8 cellular contexts compared by ENCODE assay signal in the genomic region with DNA sequence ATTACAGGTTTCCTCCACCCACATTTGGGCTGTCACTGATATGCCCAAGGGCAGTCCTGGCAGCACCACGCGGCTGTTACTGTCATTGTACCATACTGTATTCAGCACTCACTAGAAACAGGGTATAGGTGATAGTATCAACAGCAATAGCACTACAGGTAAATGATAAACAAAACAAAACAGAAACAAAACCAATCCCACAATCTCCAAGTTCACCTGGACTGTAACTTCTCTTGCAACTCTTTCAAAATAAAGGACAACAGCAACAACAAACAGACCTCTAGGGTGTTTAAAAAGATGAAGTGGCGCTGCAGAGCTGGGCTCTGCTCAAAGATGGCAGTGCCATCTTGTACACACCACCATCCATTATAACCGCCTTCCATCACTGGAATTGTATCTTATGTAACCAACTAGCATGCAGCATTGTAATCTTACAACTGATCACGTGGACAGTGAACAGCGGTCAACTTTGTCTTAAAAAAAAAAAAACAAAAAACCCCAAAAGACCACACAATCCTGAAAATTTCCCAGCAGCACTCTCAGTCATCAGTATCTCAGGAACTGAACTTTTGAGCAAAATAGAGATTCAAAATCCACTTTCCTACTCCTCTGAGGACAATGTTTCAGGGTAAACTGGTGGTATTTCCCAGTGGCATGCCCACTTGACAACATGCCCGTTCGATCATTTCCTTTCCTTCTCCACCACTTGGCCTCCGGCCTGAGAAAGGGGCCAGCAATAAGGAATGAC. TPM values are rescaled to one million over a fixed set of nuclear protein-coding genes. Genes with fewer than 3 reads are reported as not detected.
DNase-seq lines count a peak whose midpoint lies in the region; ATAC-seq and TF ChIP-seq lines count a peak whose summit lies in the region.

No MANE protein-coding gene starts in this region.

- peaks cover 29% of the 10 kb centered on the region for H3K4me1 ChIP-seq in RWPE2 (ENCODE audit: insufficient read depth, poor library complexity, severe bottlenecking)
- peaks cover 32% of the 10 kb centered on the region for H3K4me1 ChIP-seq in body of pancreas

- ATAC-seq in RWPE2 (ENCODE audit: low read depth) (no peak), body of pancreas (no peak), HG02763 (IDR thresholded peaks at IDR 0.05; ENCODE audit: unreplicated experiment) (no peak)

- DNase-seq in HUDEP-2 (lab: John Stamatoyannopoulos, UW; ENCODE audit: unreplicated experiment in 76 of 76) (peak in 68 of 76 experiments; percentile 22 to 79 (median 53)), RWPE2 (ENCODE audit: low spot score) (no peak), body of pancreas (peak; percentile 56 to 80 (median 70)), kidney tubule cell (ENCODE audit: low spot score) (peak; percentile 60), HuH-7.5 (ENCODE audit: low spot score) (no peak)
- DNase-seq in stimulated activated CD8-positive, alpha-beta memory T cell treated with anti-CD3 and anti-CD28 coated beads, Interleukin-4, amount 100 ng/mL, for 48 hours = peak; percentile 48

- H3K9me3 ChIP-seq in RWPE2 (ENCODE audit: severe bottlenecking) = no peaks in the 10 kb centered on the region
- no peaks in the 10 kb centered on the region for H3K9me3 ChIP-seq in body of pancreas

- peak in 2 of 3 donors; percentile 48 to 65 for TF ChIP-seq POLR2A in body of pancreas (IDR thresholded peaks at IDR 0.05)

- 0% methylated on average over 9 of the region's 9 CpGs for whole genome bisulfite sequencing in body of pancreas, 2 donors

- H3K27me3 ChIP-seq in RWPE2 (ENCODE audit: insufficient read depth, poor library complexity, severe bottlenecking) (no peaks in the 10 kb centered on the region), body of pancreas (no peaks in the 10 kb centered on the region)

- H3K4me3 ChIP-seq in RWPE2 (ENCODE audit: severe bottlenecking) (peak overlapping the region; percentile 63), body of pancreas (peak overlapping the region; percentile 18 to 61)

- peaks cover 69% of the 10 kb centered on the region for H3K36me3 ChIP-seq in RWPE2 (ENCODE audit: low read depth)
- peaks cover 3 to 4% of the 10 kb centered on the region in 2 donors for H3K36me3 ChIP-seq in body of pancreas (replicated peaks in 1 of 2; ENCODE audit: insufficient read depth in 1 of 2, low read depth in 2 of 2)

- intact Hi-C loops in body of pancreas (cut with DNase I) = no loop called here

- H3K27ac ChIP-seq in C4-2B (peak overlapping the region; percentile 98; the same call in 1 of the 2 replicates), RWPE2 (ENCODE audit: poor library complexity, severe bottlenecking) (peak overlapping the region; percentile 98), body of pancreas (peak overlapping the region; percentile 71 to 100 (median 100))

- TF ChIP-seq CTCF in C4-2B (conservative IDR thresholded peaks at IDR 0.05) (peak; percentile 19), RWPE2 (IDR thresholded peaks at IDR 0.05; ENCODE audit: poor library complexity, severe bottlenecking) (no peak), body of pancreas (IDR thresholded peaks at IDR 0.05) (peak in 2 of 7 experiments; percentile 2 to 15)

RNA-seq across cellular contexts. Expression of gene IRF2BP2, which starts 3.8 kb away (rescaled TPM):
- 10 to 100 TPM; 82.7 to 83.3 TPM for total RNA-seq in body of pancreas

Comparison
In these comparisons a context has a peak if more than half of its experiments do, and no peak if none do; other contexts are left out.
1. DNase-seq: peak in HUDEP-2 (68 of 76), body of pancreas (4 of 4), kidney tubule cell (single experiment) and stimulated activated CD8-positive, alpha-beta memory T cell treated with anti-CD3 and anti-CD28 coated beads, Interleukin-4, amount 100 ng/mL, for 48 hours (single experiment); none in RWPE2 (single experiment) and HuH-7.5 (single experiment).
2. Peak in every context shown above with its lines, with median percentiles within 50 percentile points of each other: H3K27ac ChIP-seq.